In genomic region chr10:73922007-73922863, GRCh38 we compare ENCODE assay signal across 14 cellular contexts. TPM values are rescaled to one million over a fixed set of nuclear protein-coding genes. Genes with fewer than 3 reads are reported as not detected.
DNase-seq lines count a peak whose midpoint lies in the region; ATAC-seq and TF ChIP-seq lines count a peak whose summit lies in the region.
"Had no signal": no experiment of that assay in that cellular context is flagged by ENCODE, and none has a peak within 500 bp of the region (broad histone marks: within the 10 kb centered on the region; RNA-seq: fewer than 3 reads in every experiment).

No MANE protein-coding gene starts in this region.

- no peak for TF ChIP-seq CTCF in GM12865 (IDR thresholded peaks at IDR 0.05; ENCODE audit: insufficient read depth, low read depth, low read length, missing control alignments)
- no peak for TF ChIP-seq CTCF in Caco-2 (IDR thresholded peaks at IDR 0.05; ENCODE audit: insufficient read depth in 1 of 2, low read depth in 1 of 2, low read length in 1 of 2, severe bottlenecking in 1 of 2, unreplicated experiment in 1 of 2)
- TF ChIP-seq CTCF in PC-9 (conservative IDR thresholded peaks at IDR 0.05) = no peak

- peak overlapping the region; percentile 1 to 83 (median 60) for H3K4me3 Mint-ChIP-seq in CD4-positive, CD25-positive, alpha-beta regulatory T cell
- peak overlapping the region; percentile 57 for H3K4me3 Mint-ChIP-seq in T-helper 2 cell treated with Interferon-gamma antibody and Interleukin-4, amounts not matched to agents 5 μg/mL and 100 μg/mL, for 36 hours
- H3K4me3 Mint-ChIP-seq in effector memory CD8-positive, alpha-beta T cell = peak overlapping the region; percentile 75 to 76
- H3K4me3 Mint-ChIP-seq in Caco-2 (ENCODE audit: unreplicated experiment) = no peak overlapping the region
- H3K4me3 Mint-ChIP-seq: nephron had no signal

- peak; percentile 78 to 88 for ATAC-seq in CD4-positive, CD25-positive, alpha-beta regulatory T cell (ENCODE audit: low read depth in 2 of 2)
- ATAC-seq in effector memory CD8-positive, alpha-beta T cell (replicated peaks) = peak; percentile 94
- ATAC-seq: Right ventricle myocardium inferior had no signal

- H3K9me3 Mint-ChIP-seq in CD4-positive, CD25-positive, alpha-beta regulatory T cell = peaks cover 0 to 6% (median 0%) of the 10 kb centered on the region in 7 donors
- peaks cover 7% of the 10 kb centered on the region for H3K9me3 Mint-ChIP-seq in T-helper 2 cell treated with Interferon-gamma antibody and Interleukin-4, amounts not matched to agents 5 μg/mL and 100 μg/mL, for 36 hours
- H3K9me3 Mint-ChIP-seq in effector memory CD8-positive, alpha-beta T cell = no peaks in the 10 kb centered on the region
- no peaks in the 10 kb centered on the region for H3K9me3 Mint-ChIP-seq in Caco-2 (ENCODE audit: unreplicated experiment)
- H3K9me3 Mint-ChIP-seq: nephron had no signal

- CTCF ChIA-PET in Caco-2 (lab: Charles Lee) (no interaction called here), PC-9 (lab: Charles Lee) (interaction anchor here (0.7 kb wide), 1 partner anchor 28 kb away, joined by 9 read pairs; no protein-coding TSS in a partner anchor)

- no peaks in the 10 kb centered on the region for H3K9me3 ChIP-seq in CD4-positive, CD25-positive, alpha-beta regulatory T cell (ENCODE audit: control insufficient read depth in 2 of 2, low read length in 2 of 2)
- H3K9me3 ChIP-seq in Caco-2 (no peaks in the 10 kb centered on the region), PC-9 (ENCODE audit: insufficient read depth, low read depth) (peaks cover 14% of the 10 kb centered on the region; the same call in 1 of the 2 replicates)
- H3K9me3 ChIP-seq: sigmoid colon had no signal

- H3K4me3 ChIP-seq in CD4-positive, CD25-positive, alpha-beta regulatory T cell (ENCODE audit: low read depth, low read length) = peak overlapping the region; percentile 68
- no peak overlapping the region for H3K4me3 ChIP-seq in GM12865 (ENCODE audit: low read depth, low read length)
- no peak overlapping the region for H3K4me3 ChIP-seq in Caco-2 (ENCODE audit: low read depth, low read length)
- H3K4me3 ChIP-seq in PC-9 = no peak overlapping the region
- H3K4me3 ChIP-seq: sigmoid colon had no signal

- no peaks in the 10 kb centered on the region for H4K20me1 ChIP-seq in PC-9 (ENCODE audit: insufficient read depth)

- peaks cover 3% of the 10 kb centered on the region for H3K27me3 ChIP-seq in CD4-positive, CD25-positive, alpha-beta regulatory T cell (ENCODE audit: control insufficient read depth, insufficient read depth, low read length)
- H3K27me3 ChIP-seq in Caco-2 (replicated peaks; ENCODE audit: control insufficient read depth, insufficient read depth, low read length) (no peaks in the 10 kb centered on the region), PC-9 (ENCODE audit: insufficient read depth, low read depth) (no peaks in the 10 kb centered on the region)
- H3K27me3 ChIP-seq: sigmoid colon had no signal

- H3K79me2 ChIP-seq in PC-9 (ENCODE audit: low read depth) = no peaks in the 10 kb centered on the region

- H3K36me3 Mint-ChIP-seq in CD4-positive, CD25-positive, alpha-beta regulatory T cell = no peaks in the 10 kb centered on the region
- H3K36me3 Mint-ChIP-seq in T-helper 2 cell treated with Interferon-gamma antibody and Interleukin-4, amounts not matched to agents 5 μg/mL and 100 μg/mL, for 36 hours (ENCODE audit: low read depth) = peaks cover 11% of the 10 kb centered on the region
- H3K36me3 Mint-ChIP-seq in effector memory CD8-positive, alpha-beta T cell (ENCODE audit: insufficient read depth) = peaks cover 11% of the 10 kb centered on the region
- H3K36me3 Mint-ChIP-seq in Caco-2 (ENCODE audit: insufficient read depth, unreplicated experiment) = no peaks in the 10 kb centered on the region

- peaks cover 22% of the 10 kb centered on the region for H3K4me1 ChIP-seq in CD4-positive, CD25-positive, alpha-beta regulatory T cell (ENCODE audit: control insufficient read depth, insufficient read depth, low read length, poor library complexity, severe bottlenecking)
- no peaks in the 10 kb centered on the region for H3K4me1 ChIP-seq in Caco-2
- no peaks in the 10 kb centered on the region for H3K4me1 ChIP-seq in PC-9 (replicated peaks; ENCODE audit: insufficient read depth)

- H3K4me2 ChIP-seq in PC-9 = no peak overlapping the region

- peaks cover 11 to 43% (median 19%) of the 10 kb centered on the region in 4 donors for H3K4me1 Mint-ChIP-seq in CD4-positive, CD25-positive, alpha-beta regulatory T cell
- H3K4me1 Mint-ChIP-seq in T-helper 2 cell treated with Interferon-gamma antibody and Interleukin-4, amounts not matched to agents 5 μg/mL and 100 μg/mL, for 36 hours (ENCODE audit: low read depth) = peaks cover 32% of the 10 kb centered on the region
- H3K4me1 Mint-ChIP-seq in effector memory CD8-positive, alpha-beta T cell (ENCODE audit: low read depth in 2 of 2) = peaks cover 17 to 18% of the 10 kb centered on the region in 2 donors
- H3K4me1 Mint-ChIP-seq in Caco-2 (ENCODE audit: low read depth, unreplicated experiment) = peaks cover 6% of the 10 kb centered on the region

- peak overlapping the region in 1 of 3 donors; percentile 42 for H3K27ac Mint-ChIP-seq in CD4-positive, CD25-positive, alpha-beta regulatory T cell
- H3K27ac Mint-ChIP-seq in T-helper 2 cell treated with Interferon-gamma antibody and Interleukin-4, amounts not matched to agents 5 μg/mL and 100 μg/mL, for 36 hours = peak overlapping the region; percentile 68
- peak overlapping the region in 1 of 2 donors; percentile 58 for H3K27ac Mint-ChIP-seq in effector memory CD8-positive, alpha-beta T cell
- H3K27ac Mint-ChIP-seq in Caco-2 (ENCODE audit: unreplicated experiment) = no peak overlapping the region
- H3K27ac Mint-ChIP-seq: nephron had no signal

- H2AFZ ChIP-seq in PC-9 = no peak overlapping the region

- peak in 2 of 3 donors; percentile 61 to 78 for DNase-seq in CD4-positive, CD25-positive, alpha-beta regulatory T cell
- DNase-seq in GM12865 (ENCODE audit: low read depth) = peak; percentile 65
- peak; percentile 35 for DNase-seq in T-helper 2 cell treated with Interferon-gamma antibody and Interleukin-4, amounts not matched to agents 5 μg/mL and 100 μg/mL, for 36 hours (ENCODE audit: low spot score)
- peak in 2 of 3 experiments; percentile 12 to 34 for DNase-seq in effector memory CD8-positive, alpha-beta T cell
- DNase-seq in Caco-2 = no peak
- DNase-seq in PC-9 = no peak
- no peak for DNase-seq in GOT3 (lab: John Stamatoyannopoulos, UW)
- DNase-seq: cerebellar nuclear complex, NCI-H69, sigmoid colon had no signal

- peaks cover 11% of the 10 kb centered on the region; the same call in 1 of the 2 replicates for H3F3A ChIP-seq in PC-9 (ENCODE audit: insufficient read depth, low read depth)

- POLR2A ChIA-PET in Caco-2 (lab: Charles Lee) (no interaction called here), PC-9 (lab: Charles Lee; ENCODE audit: unreplicated experiment) (no interaction called here)

- BruUV-seq in Caco-2 (replicated peaks; lab: Mats Ljungman, UMichigan) = no TSS peak
- no TSS peak for BruUV-seq in PC-9 (replicated peaks; lab: Mats Ljungman, UMichigan)

- H3K36me3 ChIP-seq in CD4-positive, CD25-positive, alpha-beta regulatory T cell (ENCODE audit: control insufficient read depth, insufficient read depth, low read length) = no peaks in the 10 kb centered on the region
- no peaks in the 10 kb centered on the region for H3K36me3 ChIP-seq in Caco-2 (ENCODE audit: control insufficient read depth, insufficient read depth, low read length)
- no peaks in the 10 kb centered on the region for H3K36me3 ChIP-seq in PC-9 (ENCODE audit: low read depth)
- H3K36me3 ChIP-seq: sigmoid colon had no signal

- no peak overlapping the region for H3K27ac ChIP-seq in CD4-positive, CD25-positive, alpha-beta regulatory T cell (ENCODE audit: insufficient read depth, low read length, poor library complexity, severe bottlenecking)
- no peak overlapping the region for H3K27ac ChIP-seq in PC-9
- H3K27ac ChIP-seq: C4-2B, epithelial cell of prostate, sigmoid colon had no signal

- peaks cover 5% of the 10 kb centered on the region for H3K27me3 Mint-ChIP-seq in CD4-positive, CD25-positive, alpha-beta regulatory T cell
- H3K27me3 Mint-ChIP-seq in T-helper 2 cell treated with Interferon-gamma antibody and Interleukin-4, amounts not matched to agents 5 μg/mL and 100 μg/mL, for 36 hours (ENCODE audit: low read depth) = peaks cover 39% of the 10 kb centered on the region
- peaks cover 0 to 20% of the 10 kb centered on the region in 2 donors for H3K27me3 Mint-ChIP-seq in effector memory CD8-positive, alpha-beta T cell
- no peaks in the 10 kb centered on the region for H3K27me3 Mint-ChIP-seq in Caco-2 (ENCODE audit: insufficient read depth, unreplicated experiment)

- no peaks in the 10 kb centered on the region for H3K9me2 ChIP-seq in PC-9 (ENCODE audit: insufficient read depth)

- intact Hi-C loops in Caco-2 (cut with micrococcal nuclease; ENCODE audit: unreplicated experiment) (no loop called here), PC-9 (cut with micrococcal nuclease; ENCODE audit: unreplicated experiment) (no loop called here)

RNA-seq across cellular contexts. Expression of gene PLAU, which starts 11.3 kb away (rescaled TPM):
- total RNA-seq in CD4-positive, CD25-positive, alpha-beta regulatory T cell = 0.35 TPM
- polyA plus RNA-seq in CD4-positive, CD25-positive, alpha-beta regulatory T cell = not detected
- total RNA-seq in Caco-2 (2022) = 1.2 and 1.8 TPM in 2 replicates
- total RNA-seq in PC-9 (2021) = 90.3 and 94.9 TPM in 2 replicates

RNA-seq across cellular contexts. Expression of gene CAMK2G, which starts 47.9 kb away (rescaled TPM):
- total RNA-seq in CD4-positive, CD25-positive, alpha-beta regulatory T cell = 58.8 TPM
- polyA plus RNA-seq in CD4-positive, CD25-positive, alpha-beta regulatory T cell = 1 to 10 TPM; 4.3 to 5.3 (median 4.7) TPM
- total RNA-seq in Caco-2 (2022) (78.0 and 78.8 TPM in 2 replicates), PC-9 (2021) (125 and 147 TPM in 2 replicates)

Comparison
In these comparisons a context has a peak if more than half of its experiments do, and no peak if none do; other contexts are left out.
1. DNase-seq: peak in CD4-positive, CD25-positive, alpha-beta regulatory T cell (2 of 3), GM12865 (single experiment), T-helper 2 cell treated with Interferon-gamma antibody and Interleukin-4, amounts not matched to agents 5 μg/mL and 100 μg/mL, for 36 hours (single experiment) and effector memory CD8-positive, alpha-beta T cell (2 of 3); none in Caco-2 (0 of 2), PC-9 (0 of 2) and GOT3 (single experiment).
2. RNA of gene PLAU, which starts 11.3 kb away (total RNA-seq): 90.3 to 94.9 TPM in PC-9; 1.2 to 1.8 TPM in Caco-2 and 0.35 TPM in CD4-positive, CD25-positive, alpha-beta regulatory T cell (single experiment); every median in the first group is over 10 times any median in the second.